In the genomic region with DNA sequence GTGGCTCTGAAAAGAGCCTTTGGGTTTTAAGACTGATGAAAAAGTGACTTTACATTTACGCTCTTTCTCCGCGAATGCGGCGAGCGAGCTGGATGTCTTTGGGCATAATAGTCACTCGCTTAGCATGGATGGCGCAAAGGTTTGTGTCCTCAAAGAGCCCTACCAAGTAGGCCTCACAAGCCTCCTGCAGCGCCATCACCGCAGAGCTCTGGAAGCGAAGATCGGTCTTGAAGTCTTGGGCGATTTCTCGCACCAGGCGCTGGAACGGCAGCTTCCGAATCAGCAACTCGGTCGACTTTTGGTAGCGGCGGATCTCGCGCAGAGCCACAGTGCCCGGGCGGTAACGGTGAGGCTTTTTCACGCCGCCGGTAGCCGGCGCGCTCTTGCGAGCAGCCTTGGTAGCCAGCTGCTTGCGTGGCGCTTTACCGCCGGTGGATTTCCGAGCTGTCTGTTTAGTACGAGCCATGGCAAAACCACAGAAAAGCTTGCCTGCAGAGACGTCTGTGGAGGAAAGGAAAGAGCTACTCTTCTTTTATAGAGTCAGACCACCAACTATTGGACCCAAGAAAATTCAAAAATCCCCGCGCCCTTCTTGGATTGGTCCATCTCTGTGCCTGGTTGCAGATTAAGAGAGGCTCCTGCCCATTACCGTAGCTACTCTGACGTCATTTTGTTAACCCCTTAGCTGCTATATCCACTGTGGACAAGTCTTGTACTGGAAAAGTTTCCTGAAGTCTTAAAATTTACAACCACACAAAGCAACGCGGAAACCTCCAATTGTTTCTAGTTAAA, we compare ENCODE assay signal across 1 cellular context.
A peak's percentile ranks its signal among the peaks of the same experiment; 100 is the strongest.
TF ChIP-seq lines count a peak whose summit lies in the region.

No MANE protein-coding gene starts in this region.

TF ChIP-seq in HepG2, 621 proteins besides CTCF, POLR2A, EP300 and RAD21 (continued from another document):
- TF ChIP-seq ZNF414 (CRISPR knock-in tag; IDR thresholded peaks at IDR 0.05): peak; percentile 60; the same call in 1 of the 2 replicates
- peak; percentile 100 for TF ChIP-seq RBFOX2 (IDR thresholded peaks at IDR 0.05; ENCODE audit: low read depth, low read length)
- TF ChIP-seq, protein P1, sequence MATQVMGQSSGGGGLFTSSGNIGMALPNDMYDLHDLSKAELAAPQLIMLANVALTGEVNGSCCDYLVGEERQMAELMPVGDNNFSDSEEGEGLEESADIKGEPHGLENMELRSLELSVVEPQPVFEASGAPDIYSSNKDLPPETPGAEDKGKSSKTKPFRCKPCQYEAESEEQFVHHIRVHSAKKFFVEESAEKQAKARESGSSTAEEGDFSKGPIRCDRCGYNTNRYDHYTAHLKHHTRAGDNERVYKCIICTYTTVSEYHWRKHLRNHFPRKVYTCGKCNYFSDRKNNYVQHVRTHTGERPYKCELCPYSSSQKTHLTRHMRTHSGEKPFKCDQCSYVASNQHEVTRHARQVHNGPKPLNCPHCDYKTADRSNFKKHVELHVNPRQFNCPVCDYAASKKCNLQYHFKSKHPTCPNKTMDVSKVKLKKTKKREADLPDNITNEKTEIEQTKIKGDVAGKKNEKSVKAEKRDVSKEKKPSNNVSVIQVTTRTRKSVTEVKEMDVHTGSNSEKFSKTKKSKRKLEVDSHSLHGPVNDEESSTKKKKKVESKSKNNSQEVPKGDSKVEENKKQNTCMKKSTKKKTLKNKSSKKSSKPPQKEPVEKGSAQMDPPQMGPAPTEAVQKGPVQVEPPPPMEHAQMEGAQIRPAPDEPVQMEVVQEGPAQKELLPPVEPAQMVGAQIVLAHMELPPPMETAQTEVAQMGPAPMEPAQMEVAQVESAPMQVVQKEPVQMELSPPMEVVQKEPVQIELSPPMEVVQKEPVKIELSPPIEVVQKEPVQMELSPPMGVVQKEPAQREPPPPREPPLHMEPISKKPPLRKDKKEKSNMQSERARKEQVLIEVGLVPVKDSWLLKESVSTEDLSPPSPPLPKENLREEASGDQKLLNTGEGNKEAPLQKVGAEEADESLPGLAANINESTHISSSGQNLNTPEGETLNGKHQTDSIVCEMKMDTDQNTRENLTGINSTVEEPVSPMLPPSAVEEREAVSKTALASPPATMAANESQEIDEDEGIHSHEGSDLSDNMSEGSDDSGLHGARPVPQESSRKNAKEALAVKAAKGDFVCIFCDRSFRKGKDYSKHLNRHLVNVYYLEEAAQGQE (IDR thresholded peaks at IDR 0.05; ENCODE audit: borderline replicate concordance in 1 of 2, low read depth in 1 of 2, low read length in 2 of 2): peak in 1 of 2 experiments; percentile 82; a peak in 2 of 4 replicates
- 0 out of 2 replicates have a peak, but pooled peaks have one; percentile 81 for TF ChIP-seq U2AF2 (IDR thresholded peaks at IDR 0.05; ENCODE audit: low read depth, low read length)
- TF ChIP-seq ZFAT (CRISPR knock-in tag; conservative IDR thresholded peaks at IDR 0.05): peak; percentile 21; the same call in 1 of the 2 replicates
- peak; percentile 78; the same call in 1 of the 2 replicates for TF ChIP-seq ZSCAN20 (CRISPR knock-in tag; IDR thresholded peaks at IDR 0.05; ENCODE audit: borderline replicate concordance)
- TF ChIP-seq NFE2L1 (CRISPR knock-in tag; IDR thresholded peaks at IDR 0.05; ENCODE audit: borderline replicate concordance): peak; percentile 79; the same call in 1 of the 2 replicates
- peak; percentile 92; the same call in 1 of the 2 replicates for TF ChIP-seq ARHGAP35 (CRISPR knock-in tag; IDR thresholded peaks at IDR 0.05; ENCODE audit: borderline replicate concordance)
- peak; percentile 60; the same call in 1 of the 2 replicates for TF ChIP-seq KAT7 (CRISPR knock-in tag; IDR thresholded peaks at IDR 0.05; ENCODE audit: borderline replicate concordance)
- TF ChIP-seq ZNF12 (CRISPR knock-in tag; IDR thresholded peaks at IDR 0.05): no peak
- TF ChIP-seq TCF7L2 (IDR thresholded peaks at IDR 0.05; ENCODE audit: low read depth, low read length): no peak
- TF ChIP-seq RNF219 (CRISPR knock-in tag; IDR thresholded peaks at IDR 0.05): no peak
- TF ChIP-seq, protein P2, sequence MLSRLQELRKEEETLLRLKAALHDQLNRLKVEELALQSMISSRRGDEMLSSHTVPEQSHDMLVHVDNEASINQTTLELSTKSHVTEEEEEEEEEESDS (CRISPR knock-in tag; IDR thresholded peaks at IDR 0.05; ENCODE audit: borderline replicate concordance): peak; percentile 31; the same call in 1 of the 2 replicates
- TF ChIP-seq SP5 (CRISPR knock-in tag; IDR thresholded peaks at IDR 0.05; ENCODE audit: borderline replicate concordance, low read depth): no peak; the same call in 1 of the 2 replicates
- TF ChIP-seq ZFP91 (CRISPR knock-in tag; IDR thresholded peaks at IDR 0.05; ENCODE audit: borderline replicate concordance): peak; percentile 96
- peak; percentile 85; the same call in 1 of the 2 replicates for TF ChIP-seq ZNF839 (CRISPR knock-in tag; IDR thresholded peaks at IDR 0.05; ENCODE audit: borderline replicate concordance)
- no peak for TF ChIP-seq MAFG (CRISPR knock-in tag; IDR thresholded peaks at IDR 0.05)
- peak; percentile 83; the same call in 1 of the 2 replicates for TF ChIP-seq ZNF558 (CRISPR knock-in tag; IDR thresholded peaks at IDR 0.05; ENCODE audit: borderline replicate concordance)
- TF ChIP-seq ZMYM2 (CRISPR knock-in tag; IDR thresholded peaks at IDR 0.05): peak; percentile 24; the same call in 1 of the 2 replicates
- TF ChIP-seq ZNF225 (CRISPR knock-in tag; IDR thresholded peaks at IDR 0.05): peak; percentile 90; the same call in 1 of the 2 replicates
- no peak for TF ChIP-seq CBX2 (IDR thresholded peaks at IDR 0.05; ENCODE audit: low read depth, low read length)
- no peak for TF ChIP-seq CBX2 (CRISPR knock-in tag; IDR thresholded peaks at IDR 0.05; ENCODE audit: low read depth)
- peak; percentile 94; the same call in 1 of the 2 replicates for TF ChIP-seq ZNF773 (CRISPR knock-in tag; IDR thresholded peaks at IDR 0.05; ENCODE audit: borderline replicate concordance)
- TF ChIP-seq ZNF451 (CRISPR knock-in tag; IDR thresholded peaks at IDR 0.05): peak; percentile 73; the same call in 1 of the 2 replicates
- peak; percentile 89 for TF ChIP-seq SRY (CRISPR knock-in tag; IDR thresholded peaks at IDR 0.05)
- 0 out of 2 replicates have a peak, but pooled peaks have one; percentile 42 for TF ChIP-seq ZNF260 (CRISPR knock-in tag; IDR thresholded peaks at IDR 0.05; ENCODE audit: borderline replicate concordance, low read depth)
- peak; percentile 20; the same call in 1 of the 2 replicates for TF ChIP-seq NCOR1 (IDR thresholded peaks at IDR 0.05; ENCODE audit: borderline replicate concordance, low read length)
- TF ChIP-seq ZNF576 (CRISPR knock-in tag; IDR thresholded peaks at IDR 0.05): peak; percentile 84; the same call in 1 of the 2 replicates
- TF ChIP-seq, protein P3, sequence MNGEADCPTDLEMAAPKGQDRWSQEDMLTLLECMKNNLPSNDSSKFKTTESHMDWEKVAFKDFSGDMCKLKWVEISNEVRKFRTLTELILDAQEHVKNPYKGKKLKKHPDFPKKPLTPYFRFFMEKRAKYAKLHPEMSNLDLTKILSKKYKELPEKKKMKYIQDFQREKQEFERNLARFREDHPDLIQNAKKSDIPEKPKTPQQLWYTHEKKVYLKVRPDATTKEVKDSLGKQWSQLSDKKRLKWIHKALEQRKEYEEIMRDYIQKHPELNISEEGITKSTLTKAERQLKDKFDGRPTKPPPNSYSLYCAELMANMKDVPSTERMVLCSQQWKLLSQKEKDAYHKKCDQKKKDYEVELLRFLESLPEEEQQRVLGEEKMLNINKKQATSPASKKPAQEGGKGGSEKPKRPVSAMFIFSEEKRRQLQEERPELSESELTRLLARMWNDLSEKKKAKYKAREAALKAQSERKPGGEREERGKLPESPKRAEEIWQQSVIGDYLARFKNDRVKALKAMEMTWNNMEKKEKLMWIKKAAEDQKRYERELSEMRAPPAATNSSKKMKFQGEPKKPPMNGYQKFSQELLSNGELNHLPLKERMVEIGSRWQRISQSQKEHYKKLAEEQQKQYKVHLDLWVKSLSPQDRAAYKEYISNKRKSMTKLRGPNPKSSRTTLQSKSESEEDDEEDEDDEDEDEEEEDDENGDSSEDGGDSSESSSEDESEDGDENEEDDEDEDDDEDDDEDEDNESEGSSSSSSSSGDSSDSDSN (CRISPR knock-in tag; IDR thresholded peaks at IDR 0.05): peak; percentile 96
- peak; percentile 84 for TF ChIP-seq ZNF776 (CRISPR knock-in tag; IDR thresholded peaks at IDR 0.05)
- peak; percentile 35; the same call in 1 of the 2 replicates for TF ChIP-seq TARDBP (CRISPR knock-in tag; IDR thresholded peaks at IDR 0.05)
- TF ChIP-seq BCL6 (CRISPR knock-in tag; IDR thresholded peaks at IDR 0.05): 0 out of 2 replicates have a peak, but pooled peaks have one; percentile 30
- peak; percentile 35; the same call in 1 of the 2 replicates for TF ChIP-seq KDM5A (IDR thresholded peaks at IDR 0.05; ENCODE audit: borderline replicate concordance, low read length)
- TF ChIP-seq, protein P4, sequence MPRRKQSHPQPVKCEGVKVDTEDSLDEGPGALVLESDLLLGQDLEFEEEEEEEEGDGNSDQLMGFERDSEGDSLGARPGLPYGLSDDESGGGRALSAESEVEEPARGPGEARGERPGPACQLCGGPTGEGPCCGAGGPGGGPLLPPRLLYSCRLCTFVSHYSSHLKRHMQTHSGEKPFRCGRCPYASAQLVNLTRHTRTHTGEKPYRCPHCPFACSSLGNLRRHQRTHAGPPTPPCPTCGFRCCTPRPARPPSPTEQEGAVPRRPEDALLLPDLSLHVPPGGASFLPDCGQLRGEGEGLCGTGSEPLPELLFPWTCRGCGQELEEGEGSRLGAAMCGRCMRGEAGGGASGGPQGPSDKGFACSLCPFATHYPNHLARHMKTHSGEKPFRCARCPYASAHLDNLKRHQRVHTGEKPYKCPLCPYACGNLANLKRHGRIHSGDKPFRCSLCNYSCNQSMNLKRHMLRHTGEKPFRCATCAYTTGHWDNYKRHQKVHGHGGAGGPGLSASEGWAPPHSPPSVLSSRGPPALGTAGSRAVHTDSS (CRISPR knock-in tag; conservative IDR thresholded peaks at IDR 0.05): no peak
- TF ChIP-seq MAFF (IDR thresholded peaks at IDR 0.05; ENCODE audit: low read depth, low read length): no peak
- TF ChIP-seq NFKB2 (CRISPR knock-in tag; IDR thresholded peaks at IDR 0.05; ENCODE audit: borderline replicate concordance): peak; percentile 96
- TF ChIP-seq, protein P5, sequence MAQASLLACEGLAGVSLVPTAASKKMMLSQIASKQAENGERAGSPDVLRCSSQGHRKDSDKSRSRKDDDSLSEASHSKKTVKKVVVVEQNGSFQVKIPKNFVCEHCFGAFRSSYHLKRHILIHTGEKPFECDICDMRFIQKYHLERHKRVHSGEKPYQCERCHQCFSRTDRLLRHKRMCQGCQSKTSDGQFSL (CRISPR knock-in tag; IDR thresholded peaks at IDR 0.05): no peak
- peak; percentile 6; the same call in 1 of the 2 replicates for TF ChIP-seq ARID3A (IDR thresholded peaks at IDR 0.05; ENCODE audit: low read depth, low read length)
- TF ChIP-seq ZNF777 (CRISPR knock-in tag; IDR thresholded peaks at IDR 0.05): peak; percentile 65; the same call in 1 of the 2 replicates
- TF ChIP-seq CAMTA2 (CRISPR knock-in tag; IDR thresholded peaks at IDR 0.05; ENCODE audit: borderline replicate concordance): no peak; the same call in 1 of the 2 replicates
